ENCODE assay signal across 1 cellular context in the genomic region with DNA sequence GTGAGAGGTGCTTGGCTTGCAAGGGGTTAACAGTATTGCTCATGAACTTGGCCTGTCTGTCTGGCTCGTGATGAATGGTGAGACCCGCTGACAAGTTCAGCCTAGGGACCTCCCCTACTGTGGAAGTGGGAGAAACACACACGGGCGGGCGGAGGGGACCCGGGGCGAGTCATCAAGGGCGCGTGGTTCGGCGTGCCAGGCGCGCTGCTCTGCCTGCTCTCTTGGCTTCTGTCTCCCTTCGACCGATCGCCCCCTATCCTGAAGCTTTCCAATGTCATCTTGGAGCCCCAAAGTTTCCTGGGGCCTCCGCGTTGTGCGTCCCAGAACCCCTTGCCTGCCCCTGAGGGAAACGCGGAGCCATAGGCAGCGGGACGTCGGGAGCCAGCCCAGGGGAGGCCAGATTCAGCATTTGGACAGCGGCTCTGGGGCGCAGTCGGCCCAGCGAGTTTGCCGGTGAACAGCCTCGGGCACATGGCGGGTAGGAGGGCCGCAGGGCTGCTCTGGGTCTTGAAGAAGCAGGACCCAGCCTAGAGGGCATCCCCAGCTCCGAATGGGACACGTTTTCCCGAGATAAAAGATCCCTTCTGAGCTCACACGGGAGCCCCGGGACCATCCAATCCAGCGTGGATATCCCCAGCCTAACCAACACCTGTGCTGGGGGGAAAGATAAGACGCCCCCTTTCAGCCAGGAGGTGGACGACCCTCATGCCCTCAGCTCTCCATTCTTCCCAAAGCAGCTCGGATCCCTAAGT.
TF ChIP-seq lines count a peak whose summit lies in the region.

No MANE protein-coding gene starts in this region.

TF ChIP-seq in K562, 482 proteins besides CTCF, POLR2A, EP300 and RAD21 (continued from another document):
- TF ChIP-seq CHD7 (IDR thresholded peaks at IDR 0.05; ENCODE audit: low read depth, low read length) = no peak
- TF ChIP-seq, protein P1, sequence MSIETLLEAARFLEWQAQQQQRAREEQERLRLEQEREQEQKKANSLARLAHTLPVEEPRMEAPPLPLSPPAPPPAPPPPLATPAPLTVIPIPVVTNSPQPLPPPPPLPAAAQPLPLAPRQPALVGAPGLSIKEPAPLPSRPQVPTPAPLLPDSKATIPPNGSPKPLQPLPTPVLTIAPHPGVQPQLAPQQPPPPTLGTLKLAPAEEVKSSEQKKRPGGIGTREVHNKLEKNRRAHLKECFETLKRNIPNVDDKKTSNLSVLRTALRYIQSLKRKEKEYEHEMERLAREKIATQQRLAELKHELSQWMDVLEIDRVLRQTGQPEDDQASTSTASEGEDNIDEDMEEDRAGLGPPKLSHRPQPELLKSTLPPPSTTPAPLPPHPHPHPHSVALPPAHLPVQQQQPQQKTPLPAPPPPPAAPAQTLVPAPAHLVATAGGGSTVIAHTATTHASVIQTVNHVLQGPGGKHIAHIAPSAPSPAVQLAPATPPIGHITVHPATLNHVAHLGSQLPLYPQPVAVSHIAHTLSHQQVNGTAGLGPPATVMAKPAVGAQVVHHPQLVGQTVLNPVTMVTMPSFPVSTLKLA (conservative IDR thresholded peaks at IDR 0.05) = peak in 1 of 2 experiments; percentile 58; a peak in 2 of 4 replicates
- no peak for TF ChIP-seq DACH1 (IDR thresholded peaks at IDR 0.05; ENCODE audit: partially characterized antibody)
- 0 out of 2 replicates have a peak, but pooled peaks have one; percentile 23 for TF ChIP-seq ZNF584 (CRISPR knock-in tag; IDR thresholded peaks at IDR 0.05; ENCODE audit: low read depth)
- no peak for TF ChIP-seq ELK3 (CRISPR knock-in tag; IDR thresholded peaks at IDR 0.05)
- TF ChIP-seq GABPB1 (CRISPR knock-in tag; IDR thresholded peaks at IDR 0.05) = 0 out of 2 replicates have a peak, but pooled peaks have one; percentile 41
- no peak for TF ChIP-seq THRAP3 (IDR thresholded peaks at IDR 0.05; ENCODE audit: borderline replicate concordance)
- TF ChIP-seq KHSRP (IDR thresholded peaks at IDR 0.05) = no peak
- TF ChIP-seq HDAC2 (IDR thresholded peaks at IDR 0.05) = 0 out of 2 replicates have a peak, but pooled peaks have one; percentile 41
- TF ChIP-seq, protein P2, sequence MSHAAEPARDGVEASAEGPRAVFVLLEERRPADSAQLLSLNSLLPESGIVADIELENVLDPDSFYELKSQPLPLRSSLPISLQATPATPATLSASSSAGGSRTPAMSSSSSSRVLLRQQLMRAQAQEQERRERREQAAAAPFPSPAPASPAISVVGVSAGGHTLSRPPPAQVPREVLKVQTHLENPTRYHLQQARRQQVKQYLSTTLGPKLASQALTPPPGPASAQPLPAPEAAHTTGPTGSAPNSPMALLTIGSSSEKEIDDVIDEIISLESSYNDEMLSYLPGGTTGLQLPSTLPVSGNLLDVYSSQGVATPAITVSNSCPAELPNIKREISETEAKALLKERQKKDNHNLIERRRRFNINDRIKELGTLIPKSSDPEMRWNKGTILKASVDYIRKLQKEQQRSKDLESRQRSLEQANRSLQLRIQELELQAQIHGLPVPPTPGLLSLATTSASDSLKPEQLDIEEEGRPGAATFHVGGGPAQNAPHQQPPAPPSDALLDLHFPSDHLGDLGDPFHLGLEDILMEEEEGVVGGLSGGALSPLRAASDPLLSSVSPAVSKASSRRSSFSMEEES (CRISPR knock-in tag; IDR thresholded peaks at IDR 0.05) = no peak
- no peak for TF ChIP-seq NFXL1 (CRISPR knock-in tag; IDR thresholded peaks at IDR 0.05)
- TF ChIP-seq MYNN (IDR thresholded peaks at IDR 0.05) = no peak
- peak; percentile 20; the same call in 1 of the 2 replicates for TF ChIP-seq MYNN (CRISPR knock-in tag; IDR thresholded peaks at IDR 0.05)
- TF ChIP-seq SRF (CRISPR knock-in tag; IDR thresholded peaks at IDR 0.05) = 0 out of 4 replicates have a peak, but pooled peaks of 1 of the 2 experiments have one; percentile 25
- TF ChIP-seq SP1 (CRISPR knock-in tag; IDR thresholded peaks at IDR 0.05) = no peak
- TF ChIP-seq CXXC5 (CRISPR knock-in tag; IDR thresholded peaks at IDR 0.05) = peak; percentile 23
- no peak for TF ChIP-seq ZNF77 (CRISPR knock-in tag; IDR thresholded peaks at IDR 0.05)
- TF ChIP-seq ZNF24 (IDR thresholded peaks at IDR 0.05) = no peak
- TF ChIP-seq HDAC1 (IDR thresholded peaks at IDR 0.05) = 0 out of 4 replicates have a peak, but pooled peaks of 1 of the 2 experiments have one; percentile 31
TF ChIP-seq in K562: peak in this region for 42.
